ENCODE assay signal across 12 cellular contexts in the genomic region with DNA sequence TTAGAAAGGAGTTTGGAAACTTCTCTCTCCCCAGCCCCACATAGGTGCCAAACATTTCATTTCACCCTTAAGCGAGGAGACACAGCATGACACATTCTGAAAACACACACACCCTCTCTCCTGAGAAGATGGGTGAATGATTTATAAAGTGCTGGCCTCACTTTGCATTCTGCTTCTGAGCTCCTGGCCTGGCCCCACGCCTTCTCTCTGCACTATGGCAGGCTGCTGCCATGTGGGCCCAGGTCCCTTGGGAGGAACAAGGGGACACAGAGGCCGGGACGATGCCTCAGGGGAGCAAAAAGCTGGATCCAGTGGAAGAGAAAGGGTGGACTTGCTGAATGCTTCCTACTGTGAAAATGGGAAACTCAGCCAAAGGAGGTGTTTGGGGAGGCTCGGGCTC. TPM values are rescaled to one million over a fixed set of nuclear protein-coding genes. Genes with fewer than 3 reads are reported as not detected.
DNase-seq lines count a peak whose midpoint lies in the region; ATAC-seq and TF ChIP-seq lines count a peak whose summit lies in the region.
"Had no signal": no experiment of that assay in that cellular context is flagged by ENCODE, and none has a peak within 500 bp of the region (broad histone marks: within the 10 kb centered on the region; RNA-seq: fewer than 3 reads in every experiment).

No MANE protein-coding gene starts in this region.

- CTCF ChIA-PET in GM10248 (lab: Yijun Ruan, JAX): interaction anchor here (0.8 to 1.8 kb wide), 2 partner anchors 46 to 129 kb away, joined by 4 read pairs; no protein-coding TSS in a partner anchor
- CTCF ChIA-PET in activated CD4-positive, alpha-beta T cell treated with anti-CD3 and anti-CD28 coated beads, Interleukin-2, amount 10 ng/mL, durations not matched to agents 7 days and 5 days (lab: Charles Lee): interaction anchor here (1.0 kb wide), 1 partner anchor 16 kb away, joined by 3 read pairs; no protein-coding TSS in a partner anchor

- H3K27ac Mint-ChIP-seq in stimulated activated memory B cell treated with anti-CD40 and anti-IgM and Interleukin-4, amounts not matched to agents 10 μg/mL and 1 μg/mL and 100 μg/mL, for 72 hours: no peak overlapping the region
- H3K27ac Mint-ChIP-seq in activated CD4-positive, alpha-beta T cell treated with anti-CD3 and anti-CD28 coated beads, Interleukin-2, amount 10 ng/mL, durations not matched to agents 7 days and 5 days: no peak overlapping the region
- H3K27ac Mint-ChIP-seq: activated T-cell treated with anti-CD3 and anti-CD28 coated beads, Interleukin-2, amount 50 U/mL, for 72 hours had no signal

- no peaks in the 10 kb centered on the region for H3K36me3 Mint-ChIP-seq in stimulated activated memory B cell treated with anti-CD40 and anti-IgM and Interleukin-4, amounts not matched to agents 10 μg/mL and 1 μg/mL and 100 μg/mL, for 72 hours
- no peaks in the 10 kb centered on the region for H3K36me3 Mint-ChIP-seq in activated CD4-positive, alpha-beta T cell treated with anti-CD3 and anti-CD28 coated beads, Interleukin-2, amount 10 ng/mL, durations not matched to agents 7 days and 5 days (ENCODE audit: low read depth)

- DNase-seq in GM10248 (ENCODE audit: extremely low spot score): peak; percentile 74
- no peak for DNase-seq in activated CD4-positive, alpha-beta T cell treated with anti-CD3 and anti-CD28 coated beads, Interleukin-2, amount 10 ng/mL, durations not matched to agents 7 days and 5 days
- DNase-seq in activated T-cell treated with anti-CD3 and anti-CD28 coated beads, Interleukin-2, amount 50 U/mL, for 1 hour: no peak
- DNase-seq in foreskin fibroblast: no peak
- DNase-seq: activated T-cell treated with anti-CD3 and anti-CD28 coated beads, Interleukin-2, amount 50 U/mL, for 72 hours; DMS79 treated with DMSO at 0.1 percent for 48 hours; NCI-H1694 had no signal

- H3K9me3 Mint-ChIP-seq in stimulated activated memory B cell treated with anti-CD40 and anti-IgM and Interleukin-4, amounts not matched to agents 10 μg/mL and 1 μg/mL and 100 μg/mL, for 72 hours: peaks cover 2% of the 10 kb centered on the region
- H3K9me3 Mint-ChIP-seq in activated CD4-positive, alpha-beta T cell treated with anti-CD3 and anti-CD28 coated beads, Interleukin-2, amount 10 ng/mL, durations not matched to agents 7 days and 5 days: no peaks in the 10 kb centered on the region
- H3K9me3 Mint-ChIP-seq: activated T-cell treated with anti-CD3 and anti-CD28 coated beads, Interleukin-2, amount 50 U/mL, for 72 hours had no signal

- no peak overlapping the region for H3K4me3 ChIP-seq in foreskin fibroblast (ENCODE audit: low read depth in 1 of 2, low read length in 2 of 2)
- H3K4me3 ChIP-seq: breast epithelium had no signal

- peaks cover 39% of the 10 kb centered on the region for H3K27me3 Mint-ChIP-seq in stimulated activated memory B cell treated with anti-CD40 and anti-IgM and Interleukin-4, amounts not matched to agents 10 μg/mL and 1 μg/mL and 100 μg/mL, for 72 hours
- no peaks in the 10 kb centered on the region for H3K27me3 Mint-ChIP-seq in activated CD4-positive, alpha-beta T cell treated with anti-CD3 and anti-CD28 coated beads, Interleukin-2, amount 10 ng/mL, durations not matched to agents 7 days and 5 days

- H3K4me3 Mint-ChIP-seq in stimulated activated memory B cell treated with anti-CD40 and anti-IgM and Interleukin-4, amounts not matched to agents 10 μg/mL and 1 μg/mL and 100 μg/mL, for 72 hours: no peak overlapping the region
- no peak overlapping the region for H3K4me3 Mint-ChIP-seq in activated CD4-positive, alpha-beta T cell treated with anti-CD3 and anti-CD28 coated beads, Interleukin-2, amount 10 ng/mL, durations not matched to agents 7 days and 5 days
- H3K4me3 Mint-ChIP-seq: activated T-cell treated with anti-CD3 and anti-CD28 coated beads, Interleukin-2, amount 50 U/mL, for 72 hours had no signal

- ATAC-seq in GM19438 (IDR thresholded peaks at IDR 0.05; ENCODE audit: low read depth, unreplicated experiment): peak; percentile 98
- ATAC-seq in HG02840 (IDR thresholded peaks at IDR 0.05; ENCODE audit: low FRiP score, unreplicated experiment): peak; percentile 94
- peak; percentile 96 for ATAC-seq in HG03558 (IDR thresholded peaks at IDR 0.05; ENCODE audit: extremely low read depth, unreplicated experiment)
- ATAC-seq in stimulated activated memory B cell treated with anti-CD40 and anti-IgM and Interleukin-4, amounts not matched to agents 10 μg/mL and 1 μg/mL and 100 μg/mL, for 72 hours: no peak
- ATAC-seq: activated T-cell treated with anti-CD3 and anti-CD28 coated beads, Interleukin-2, amount 50 U/mL, for 72 hours had no signal

- no peaks in the 10 kb centered on the region for H3K4me1 Mint-ChIP-seq in stimulated activated memory B cell treated with anti-CD40 and anti-IgM and Interleukin-4, amounts not matched to agents 10 μg/mL and 1 μg/mL and 100 μg/mL, for 72 hours
- H3K4me1 Mint-ChIP-seq in activated CD4-positive, alpha-beta T cell treated with anti-CD3 and anti-CD28 coated beads, Interleukin-2, amount 10 ng/mL, durations not matched to agents 7 days and 5 days: no peaks in the 10 kb centered on the region

- POLR2A ChIA-PET in GM10248 (lab: Yijun Ruan, JAX): no interaction called here
- POLR2A ChIA-PET in activated CD4-positive, alpha-beta T cell treated with anti-CD3 and anti-CD28 coated beads, Interleukin-2, amount 10 ng/mL, durations not matched to agents 7 days and 5 days (lab: Charles Lee): no interaction called here

- TF ChIP-seq CTCF in GM10248 (IDR thresholded peaks at IDR 0.05; ENCODE audit: control extremely low read depth, extremely low read depth, low read depth, missing control alignments) (no peak), foreskin fibroblast (IDR thresholded peaks at IDR 0.05; ENCODE audit: low read depth, low read length) (no peak)

RNA-seq across cellular contexts. Expression of a gene that starts 56.0 kb away (rescaled TPM):
- not detected for total RNA-seq in activated CD4-positive, alpha-beta T cell treated with anti-CD3 and anti-CD28 coated beads, Interleukin-2, amount 10 ng/mL, durations not matched to agents 7 days and 5 days
- total RNA-seq: activated T-cell treated with anti-CD3 and anti-CD28 coated beads, Interleukin-2, amount 50 U/mL, for 72 hours had no signal
